ENCODE assay signal across 1 cellular context in genomic region chr12:120287491-120287890, GRCh38.
TF ChIP-seq lines count a peak whose summit lies in the region.

No MANE protein-coding gene starts in this region.

TF ChIP-seq in H1, 55 proteins besides CTCF, POLR2A, EP300 and RAD21:
- no peak for TF ChIP-seq SAP30 (IDR thresholded peaks at IDR 0.05; ENCODE audit: insufficient read depth, insufficient replicate concordance, low read length)
- no peak for TF ChIP-seq CHD1 (IDR thresholded peaks at IDR 0.05; ENCODE audit: low read depth, low read length)
- TF ChIP-seq PHF8 (conservative IDR thresholded peaks at IDR 0.05; ENCODE audit: low read depth, low read length), result no peak
- no peak for TF ChIP-seq SIRT6 (IDR thresholded peaks at IDR 0.05; ENCODE audit: low read length)
- TF ChIP-seq TEAD4 (IDR thresholded peaks at IDR 0.05; ENCODE audit: low read depth, low read length), result no peak
TF ChIP-seq in H1: peak in this region for 0.
